In the genomic region with DNA sequence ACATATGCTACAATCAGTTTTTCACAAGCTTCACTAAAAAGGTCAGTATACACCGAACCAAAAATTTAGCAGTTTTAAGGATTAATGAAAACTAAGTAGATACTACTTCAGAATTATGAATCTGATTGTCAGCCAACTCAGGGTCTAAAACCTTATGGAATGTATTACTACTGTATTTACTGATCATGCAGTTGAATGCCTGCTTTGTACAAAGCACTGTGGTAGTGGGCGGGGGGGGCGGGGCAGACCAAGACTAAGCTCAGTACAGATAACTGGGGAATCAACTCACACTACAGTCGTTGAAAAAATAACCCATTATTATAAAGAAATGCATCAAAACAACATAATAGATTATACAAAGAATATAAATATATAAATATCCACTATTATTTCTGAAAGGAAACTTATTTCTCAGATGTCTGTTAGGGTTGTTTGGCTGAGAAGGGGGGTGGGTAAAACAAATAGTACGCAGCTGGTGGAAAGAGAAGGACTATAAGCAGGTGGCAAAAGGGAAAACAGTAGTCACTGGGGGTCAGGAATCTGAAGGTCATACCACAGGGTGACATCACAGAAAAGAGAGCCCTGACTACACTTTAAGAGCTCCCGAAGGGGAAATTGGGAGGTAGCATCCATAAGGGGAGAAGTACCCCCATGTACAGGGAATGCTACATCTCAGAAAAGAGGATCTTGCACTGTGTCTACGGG, we compare ENCODE assay signal across 1 cellular context.
TF ChIP-seq lines count a peak whose summit lies in the region.

No MANE protein-coding gene starts in this region.

TF ChIP-seq in HepG2, 621 proteins besides CTCF, POLR2A, EP300 and RAD21 (continued from another document):
- TF ChIP-seq, protein P1, sequence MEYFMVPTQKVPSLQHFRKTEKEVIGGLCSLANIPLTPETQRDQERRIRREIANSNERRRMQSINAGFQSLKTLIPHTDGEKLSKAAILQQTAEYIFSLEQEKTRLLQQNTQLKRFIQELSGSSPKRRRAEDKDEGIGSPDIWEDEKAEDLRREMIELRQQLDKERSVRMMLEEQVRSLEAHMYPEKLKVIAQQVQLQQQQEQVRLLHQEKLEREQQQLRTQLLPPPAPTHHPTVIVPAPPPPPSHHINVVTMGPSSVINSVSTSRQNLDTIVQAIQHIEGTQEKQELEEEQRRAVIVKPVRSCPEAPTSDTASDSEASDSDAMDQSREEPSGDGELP (IDR thresholded peaks at IDR 0.05; ENCODE audit: borderline replicate concordance, low read depth), result peak; percentile 81
- TF ChIP-seq, protein P2, sequence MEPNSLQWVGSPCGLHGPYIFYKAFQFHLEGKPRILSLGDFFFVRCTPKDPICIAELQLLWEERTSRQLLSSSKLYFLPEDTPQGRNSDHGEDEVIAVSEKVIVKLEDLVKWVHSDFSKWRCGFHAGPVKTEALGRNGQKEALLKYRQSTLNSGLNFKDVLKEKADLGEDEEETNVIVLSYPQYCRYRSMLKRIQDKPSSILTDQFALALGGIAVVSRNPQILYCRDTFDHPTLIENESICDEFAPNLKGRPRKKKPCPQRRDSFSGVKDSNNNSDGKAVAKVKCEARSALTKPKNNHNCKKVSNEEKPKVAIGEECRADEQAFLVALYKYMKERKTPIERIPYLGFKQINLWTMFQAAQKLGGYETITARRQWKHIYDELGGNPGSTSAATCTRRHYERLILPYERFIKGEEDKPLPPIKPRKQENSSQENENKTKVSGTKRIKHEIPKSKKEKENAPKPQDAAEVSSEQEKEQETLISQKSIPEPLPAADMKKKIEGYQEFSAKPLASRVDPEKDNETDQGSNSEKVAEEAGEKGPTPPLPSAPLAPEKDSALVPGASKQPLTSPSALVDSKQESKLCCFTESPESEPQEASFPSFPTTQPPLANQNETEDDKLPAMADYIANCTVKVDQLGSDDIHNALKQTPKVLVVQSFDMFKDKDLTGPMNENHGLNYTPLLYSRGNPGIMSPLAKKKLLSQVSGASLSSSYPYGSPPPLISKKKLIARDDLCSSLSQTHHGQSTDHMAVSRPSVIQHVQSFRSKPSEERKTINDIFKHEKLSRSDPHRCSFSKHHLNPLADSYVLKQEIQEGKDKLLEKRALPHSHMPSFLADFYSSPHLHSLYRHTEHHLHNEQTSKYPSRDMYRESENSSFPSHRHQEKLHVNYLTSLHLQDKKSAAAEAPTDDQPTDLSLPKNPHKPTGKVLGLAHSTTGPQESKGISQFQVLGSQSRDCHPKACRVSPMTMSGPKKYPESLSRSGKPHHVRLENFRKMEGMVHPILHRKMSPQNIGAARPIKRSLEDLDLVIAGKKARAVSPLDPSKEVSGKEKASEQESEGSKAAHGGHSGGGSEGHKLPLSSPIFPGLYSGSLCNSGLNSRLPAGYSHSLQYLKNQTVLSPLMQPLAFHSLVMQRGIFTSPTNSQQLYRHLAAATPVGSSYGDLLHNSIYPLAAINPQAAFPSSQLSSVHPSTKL (CRISPR knock-in tag; IDR thresholded peaks at IDR 0.05), result peak; percentile 71
- no peak for TF ChIP-seq BCL6 (CRISPR knock-in tag; IDR thresholded peaks at IDR 0.05)
- no peak for TF ChIP-seq KDM5B (CRISPR knock-in tag; IDR thresholded peaks at IDR 0.05; ENCODE audit: borderline replicate concordance)
